Comparison of ENCODE assay signal across 2 cellular contexts in the genomic region with DNA sequence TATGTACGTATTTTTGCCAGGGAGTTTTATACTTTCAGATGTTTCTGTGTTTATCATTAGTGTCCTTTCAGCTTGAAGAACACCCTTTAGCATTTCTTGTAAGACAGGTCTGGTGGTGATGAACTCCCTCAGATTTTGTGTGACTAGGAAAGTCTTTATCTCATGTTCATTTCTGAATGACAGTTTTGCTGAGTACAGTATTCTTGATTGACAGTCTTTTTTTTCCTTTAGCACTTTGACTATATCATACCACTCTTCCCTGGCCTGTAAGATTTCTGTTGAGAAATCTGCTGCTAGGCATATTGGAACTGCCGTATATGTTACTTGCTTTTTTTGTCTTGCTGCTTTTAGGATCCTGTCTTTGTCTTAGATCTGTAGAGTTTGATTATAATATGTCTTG.
TF ChIP-seq lines count a peak whose summit lies in the region.

No MANE protein-coding gene starts in this region.

TF ChIP-seq in HEK293T, 16 proteins besides CTCF, POLR2A, EP300 and RAD21:
- TF ChIP-seq TARDBP (IDR thresholded peaks at IDR 0.05), result no peak
- TF ChIP-seq, protein P1, sequence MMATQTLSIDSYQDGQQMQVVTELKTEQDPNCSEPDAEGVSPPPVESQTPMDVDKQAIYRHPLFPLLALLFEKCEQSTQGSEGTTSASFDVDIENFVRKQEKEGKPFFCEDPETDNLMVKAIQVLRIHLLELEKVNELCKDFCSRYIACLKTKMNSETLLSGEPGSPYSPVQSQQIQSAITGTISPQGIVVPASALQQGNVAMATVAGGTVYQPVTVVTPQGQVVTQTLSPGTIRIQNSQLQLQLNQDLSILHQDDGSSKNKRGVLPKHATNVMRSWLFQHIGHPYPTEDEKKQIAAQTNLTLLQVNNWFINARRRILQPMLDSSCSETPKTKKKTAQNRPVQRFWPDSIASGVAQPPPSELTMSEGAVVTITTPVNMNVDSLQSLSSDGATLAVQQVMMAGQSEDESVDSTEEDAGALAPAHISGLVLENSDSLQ (IDR thresholded peaks at IDR 0.05), result peak; percentile 72

TF ChIP-seq in K562, 482 proteins besides CTCF, POLR2A, EP300 and RAD21:
- no peak for TF ChIP-seq PHTF2 (CRISPR knock-in tag; IDR thresholded peaks at IDR 0.05)
- TF ChIP-seq ERF (CRISPR knock-in tag; IDR thresholded peaks at IDR 0.05), result no peak
- TF ChIP-seq, protein P2, sequence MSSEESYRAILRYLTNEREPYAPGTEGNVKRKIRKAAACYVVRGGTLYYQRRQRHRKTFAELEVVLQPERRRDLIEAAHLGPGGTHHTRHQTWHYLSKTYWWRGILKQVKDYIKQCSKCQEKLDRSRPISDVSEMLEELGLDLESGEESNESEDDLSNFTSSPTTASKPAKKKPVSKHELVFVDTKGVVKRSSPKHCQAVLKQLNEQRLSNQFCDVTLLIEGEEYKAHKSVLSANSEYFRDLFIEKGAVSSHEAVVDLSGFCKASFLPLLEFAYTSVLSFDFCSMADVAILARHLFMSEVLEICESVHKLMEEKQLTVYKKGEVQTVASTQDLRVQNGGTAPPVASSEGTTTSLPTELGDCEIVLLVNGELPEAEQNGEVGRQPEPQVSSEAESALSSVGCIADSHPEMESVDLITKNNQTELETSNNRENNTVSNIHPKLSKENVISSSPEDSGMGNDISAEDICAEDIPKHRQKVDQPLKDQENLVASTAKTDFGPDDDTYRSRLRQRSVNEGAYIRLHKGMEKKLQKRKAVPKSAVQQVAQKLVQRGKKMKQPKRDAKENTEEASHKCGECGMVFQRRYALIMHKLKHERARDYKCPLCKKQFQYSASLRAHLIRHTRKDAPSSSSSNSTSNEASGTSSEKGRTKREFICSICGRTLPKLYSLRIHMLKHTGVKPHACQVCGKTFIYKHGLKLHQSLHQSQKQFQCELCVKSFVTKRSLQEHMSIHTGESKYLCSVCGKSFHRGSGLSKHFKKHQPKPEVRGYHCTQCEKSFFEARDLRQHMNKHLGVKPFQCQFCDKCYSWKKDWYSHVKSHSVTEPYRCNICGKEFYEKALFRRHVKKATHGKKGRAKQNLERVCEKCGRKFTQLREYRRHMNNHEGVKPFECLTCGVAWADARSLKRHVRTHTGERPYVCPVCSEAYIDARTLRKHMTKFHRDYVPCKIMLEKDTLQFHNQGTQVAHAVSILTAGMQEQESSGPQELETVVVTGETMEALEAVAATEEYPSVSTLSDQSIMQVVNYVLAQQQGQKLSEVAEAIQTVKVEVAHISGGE (CRISPR knock-in tag; IDR thresholded peaks at IDR 0.05), result no peak
- no peak for TF ChIP-seq CAMTA2 (CRISPR knock-in tag; conservative IDR thresholded peaks at IDR 0.05)
- no peak for TF ChIP-seq TAF15 (IDR thresholded peaks at IDR 0.05; ENCODE audit: low read depth, low read length)
- TF ChIP-seq SAFB (IDR thresholded peaks at IDR 0.05; ENCODE audit: borderline replicate concordance, low read depth, low read length), result no peak
- TF ChIP-seq ZNF316 (IDR thresholded peaks at IDR 0.05), result peak; percentile 65
- TF ChIP-seq, protein P3, sequence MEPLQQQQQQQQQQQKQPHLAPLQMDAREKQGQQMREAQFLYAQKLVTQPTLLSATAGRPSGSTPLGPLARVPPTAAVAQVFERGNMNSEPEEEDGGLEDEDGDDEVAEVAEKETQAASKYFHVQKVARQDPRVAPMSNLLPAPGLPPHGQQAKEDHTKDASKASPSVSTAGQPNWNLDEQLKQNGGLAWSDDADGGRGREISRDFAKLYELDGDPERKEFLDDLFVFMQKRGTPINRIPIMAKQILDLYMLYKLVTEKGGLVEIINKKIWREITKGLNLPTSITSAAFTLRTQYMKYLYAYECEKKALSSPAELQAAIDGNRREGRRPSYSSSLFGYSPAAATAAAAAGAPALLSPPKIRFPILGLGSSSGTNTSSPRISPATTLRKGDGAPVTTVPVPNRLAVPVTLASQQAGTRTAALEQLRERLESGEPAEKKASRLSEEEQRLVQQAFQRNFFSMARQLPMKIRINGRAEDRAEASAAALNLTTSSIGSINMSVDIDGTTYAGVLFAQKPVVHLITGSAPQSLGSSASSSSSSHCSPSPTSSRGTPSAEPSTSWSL (CRISPR knock-in tag; IDR thresholded peaks at IDR 0.05; ENCODE audit: borderline replicate concordance), result no peak
- TF ChIP-seq, protein P1 (IDR thresholded peaks at IDR 0.05), result peak; percentile 77
- TF ChIP-seq, protein P4, sequence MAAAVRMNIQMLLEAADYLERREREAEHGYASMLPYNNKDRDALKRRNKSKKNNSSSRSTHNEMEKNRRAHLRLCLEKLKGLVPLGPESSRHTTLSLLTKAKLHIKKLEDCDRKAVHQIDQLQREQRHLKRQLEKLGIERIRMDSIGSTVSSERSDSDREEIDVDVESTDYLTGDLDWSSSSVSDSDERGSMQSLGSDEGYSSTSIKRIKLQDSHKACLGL (CRISPR knock-in tag; IDR thresholded peaks at IDR 0.05; ENCODE audit: borderline replicate concordance, poor library complexity, severe bottlenecking), result no peak
- TF ChIP-seq C11orf30 (IDR thresholded peaks at IDR 0.05; ENCODE audit: low read depth), result 0 out of 2 replicates have a peak, but pooled peaks have one; percentile 20
- no peak for TF ChIP-seq SIRT6 (IDR thresholded peaks at IDR 0.05; ENCODE audit: low read depth, low read length)
- TF ChIP-seq, protein P5, sequence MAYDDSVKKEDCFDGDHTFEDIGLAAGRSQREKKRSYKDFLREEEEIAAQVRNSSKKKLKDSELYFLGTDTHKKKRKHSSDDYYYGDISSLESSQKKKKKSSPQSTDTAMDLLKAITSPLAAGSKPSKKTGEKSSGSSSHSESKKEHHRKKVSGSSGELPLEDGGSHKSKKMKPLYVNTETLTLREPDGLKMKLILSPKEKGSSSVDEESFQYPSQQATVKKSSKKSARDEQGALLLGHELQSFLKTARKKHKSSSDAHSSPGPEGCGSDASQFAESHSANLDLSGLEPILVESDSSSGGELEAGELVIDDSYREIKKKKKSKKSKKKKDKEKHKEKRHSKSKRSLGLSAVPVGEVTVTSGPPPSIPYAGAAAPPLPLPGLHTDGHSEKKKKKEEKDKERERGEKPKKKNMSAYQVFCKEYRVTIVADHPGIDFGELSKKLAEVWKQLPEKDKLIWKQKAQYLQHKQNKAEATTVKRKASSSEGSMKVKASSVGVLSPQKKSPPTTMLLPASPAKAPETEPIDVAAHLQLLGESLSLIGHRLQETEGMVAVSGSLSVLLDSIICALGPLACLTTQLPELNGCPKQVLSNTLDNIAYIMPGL (CRISPR knock-in tag; IDR thresholded peaks at IDR 0.05), result no peak
- TF ChIP-seq SPI1 (IDR thresholded peaks at IDR 0.05; ENCODE audit: borderline replicate concordance, low read depth, low read length), result no peak
- TF ChIP-seq, protein P6, sequence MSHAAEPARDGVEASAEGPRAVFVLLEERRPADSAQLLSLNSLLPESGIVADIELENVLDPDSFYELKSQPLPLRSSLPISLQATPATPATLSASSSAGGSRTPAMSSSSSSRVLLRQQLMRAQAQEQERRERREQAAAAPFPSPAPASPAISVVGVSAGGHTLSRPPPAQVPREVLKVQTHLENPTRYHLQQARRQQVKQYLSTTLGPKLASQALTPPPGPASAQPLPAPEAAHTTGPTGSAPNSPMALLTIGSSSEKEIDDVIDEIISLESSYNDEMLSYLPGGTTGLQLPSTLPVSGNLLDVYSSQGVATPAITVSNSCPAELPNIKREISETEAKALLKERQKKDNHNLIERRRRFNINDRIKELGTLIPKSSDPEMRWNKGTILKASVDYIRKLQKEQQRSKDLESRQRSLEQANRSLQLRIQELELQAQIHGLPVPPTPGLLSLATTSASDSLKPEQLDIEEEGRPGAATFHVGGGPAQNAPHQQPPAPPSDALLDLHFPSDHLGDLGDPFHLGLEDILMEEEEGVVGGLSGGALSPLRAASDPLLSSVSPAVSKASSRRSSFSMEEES (CRISPR knock-in tag; IDR thresholded peaks at IDR 0.05), result no peak
- TF ChIP-seq ZNF766 (CRISPR knock-in tag; conservative IDR thresholded peaks at IDR 0.05), result no peak
- TF ChIP-seq ZNF3 (CRISPR knock-in tag; IDR thresholded peaks at IDR 0.05), result no peak
- TF ChIP-seq HNRNPLL (IDR thresholded peaks at IDR 0.05; ENCODE audit: low read depth, low read length, poor library complexity, severe bottlenecking), result no peak
- TF ChIP-seq CTBP1 (IDR thresholded peaks at IDR 0.05; ENCODE audit: borderline replicate concordance), result no peak
- no peak for TF ChIP-seq ZBTB7A (IDR thresholded peaks at IDR 0.05; ENCODE audit: borderline replicate concordance, control insufficient read depth, low read depth, low read length)
- TF ChIP-seq KDM2B (CRISPR knock-in tag; IDR thresholded peaks at IDR 0.05), result no peak
- no peak for TF ChIP-seq ZNF253 (CRISPR knock-in tag; conservative IDR thresholded peaks at IDR 0.05)
- TF ChIP-seq, protein P7, sequence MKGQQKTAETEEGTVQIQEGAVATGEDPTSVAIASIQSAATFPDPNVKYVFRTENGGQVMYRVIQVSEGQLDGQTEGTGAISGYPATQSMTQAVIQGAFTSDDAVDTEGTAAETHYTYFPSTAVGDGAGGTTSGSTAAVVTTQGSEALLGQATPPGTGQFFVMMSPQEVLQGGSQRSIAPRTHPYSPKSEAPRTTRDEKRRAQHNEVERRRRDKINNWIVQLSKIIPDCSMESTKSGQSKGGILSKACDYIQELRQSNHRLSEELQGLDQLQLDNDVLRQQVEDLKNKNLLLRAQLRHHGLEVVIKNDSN (CRISPR knock-in tag; IDR thresholded peaks at IDR 0.05), result no peak
- TF ChIP-seq STAT5B (CRISPR knock-in tag; IDR thresholded peaks at IDR 0.05), result no peak
- TF ChIP-seq GTF2F1 (IDR thresholded peaks at IDR 0.05; ENCODE audit: low read depth, low read length), result no peak
- no peak for TF ChIP-seq GABPB2 (CRISPR knock-in tag; conservative IDR thresholded peaks at IDR 0.05)
- no peak for TF ChIP-seq FOSL1 (tag; conservative IDR thresholded peaks at IDR 0.05)
- no peak for TF ChIP-seq ZNF143 (CRISPR knock-in tag; IDR thresholded peaks at IDR 0.05)
- peak; percentile 19 for TF ChIP-seq MEIS2 (IDR thresholded peaks at IDR 0.05; ENCODE audit: partially characterized antibody)
- TF ChIP-seq MYBL2 (IDR thresholded peaks at IDR 0.05; ENCODE audit: low read depth), result no peak
- no peak for TF ChIP-seq MYBL2 (CRISPR knock-in tag; IDR thresholded peaks at IDR 0.05; ENCODE audit: borderline replicate concordance)
